8 cellular contexts compared by ENCODE assay signal in genomic region chr19:7928741-7929701, GRCh38. TPM values are rescaled to one million over a fixed set of nuclear protein-coding genes. Genes with fewer than 3 reads are reported as not detected.
DNase-seq lines count a peak whose midpoint lies in the region; ATAC-seq and TF ChIP-seq lines count a peak whose summit lies in the region.

No MANE protein-coding gene starts in this region.

- H4K5ac ChIP-seq in mesendoderm (ENCODE audit: low read length): no peak overlapping the region

- no peak overlapping the region for H3K56ac ChIP-seq in mesendoderm (ENCODE audit: low read length)

- ATAC-seq in activated CD4-positive, CD25-positive, alpha-beta regulatory T cell treated with anti-CD3 and anti-CD28 coated beads, Interleukin-2, amount 50 U/mL, for 24 hours: peak; percentile 27 to 37
- ATAC-seq in GM21528 (IDR thresholded peaks at IDR 0.05; ENCODE audit: low FRiP score, unreplicated experiment): no peak
- no peak for ATAC-seq in HG03521 (IDR thresholded peaks at IDR 0.05; ENCODE audit: unreplicated experiment)

- H4K8ac ChIP-seq in mesendoderm (ENCODE audit: low read depth, low read length): no peak overlapping the region

- no peak overlapping the region for H2AK5ac ChIP-seq in mesendoderm (ENCODE audit: low read length)

- H3K79me2 ChIP-seq in mesendoderm (ENCODE audit: control insufficient read depth, insufficient read depth, low read length): no peaks in the 10 kb centered on the region

- no peaks in the 10 kb centered on the region for H3K79me1 ChIP-seq in mesendoderm (ENCODE audit: low read length)

- H3K27me3 ChIP-seq in mesendoderm (ENCODE audit: insufficient read depth, low read length, poor library complexity) (no peaks in the 10 kb centered on the region), stomach (peaks cover 0 to 12% (median 9%) of the 10 kb centered on the region in 3 donors)

- no peak overlapping the region for H2BK5ac ChIP-seq in mesendoderm (ENCODE audit: low read length)

- H3K9me3 ChIP-seq in stomach: no peaks in the 10 kb centered on the region

- no peak overlapping the region for H3K9ac ChIP-seq in mesendoderm (ENCODE audit: low read length)

- H2BK15ac ChIP-seq in mesendoderm (replicated peaks; ENCODE audit: low read depth): no peak overlapping the region

- no peak overlapping the region for H3K4me2 ChIP-seq in mesendoderm (ENCODE audit: low read length)

- no peak overlapping the region for H3K27ac ChIP-seq in mesendoderm (ENCODE audit: low read depth, low read length)
- peak overlapping the region in 4 of 5 donors; percentile 57 to 89 (median 82) for H3K27ac ChIP-seq in stomach

- DNase-seq in EL (peak; percentile 87), Kasumi-1 (lab: John Stamatoyannopoulos, UW) (peak; percentile 53 to 74), choroid plexus epithelial cell (ENCODE audit: low read depth) (peak; percentile 91), mesendoderm (peak; percentile 91), stomach (no peak)

- TF ChIP-seq CTCF in choroid plexus epithelial cell (conservative IDR thresholded peaks at IDR 0.05; ENCODE audit: low read depth, low read length): peak; percentile 41
- TF ChIP-seq CTCF in stomach (IDR thresholded peaks at IDR 0.05): peak in 1 of 7 experiments; percentile 23

- TF ChIP-seq POLR2A in stomach (IDR thresholded peaks at IDR 0.05): no peak

- no CpG with 5 or more reads among the region's 24 CpGs for WGBS in mesendoderm (ENCODE audit: extremely low coverage, insufficient coverage, low lambda C conversion rate)
- WGBS in stomach, 5 donors: 51 to 69% (median 58%) methylated on average over 18 to 24 of the region's 24 CpGs

- intact Hi-C loops in stomach (cut with DNase I; ENCODE audit: low total_unique reads): loop anchor here (10.0 kb wide), 1 partner anchor 74 kb away; no protein-coding TSS in a partner anchor

- H3K4me3 ChIP-seq in choroid plexus epithelial cell (ENCODE audit: low read depth, low read length) (peak overlapping the region; percentile 24), mesendoderm (ENCODE audit: low read length) (no peak overlapping the region), stomach (no peak overlapping the region)

- no peak for TF ChIP-seq EP300 in stomach (IDR thresholded peaks at IDR 0.05)

- no peak overlapping the region for H3K23ac ChIP-seq in mesendoderm (ENCODE audit: low read length)

- no peaks in the 10 kb centered on the region for H3K4me1 ChIP-seq in mesendoderm (ENCODE audit: control insufficient read depth, low read depth, low read length)
- peaks cover 33 to 75% (median 52%) of the 10 kb centered on the region in 4 donors for H3K4me1 ChIP-seq in stomach

- H2BK120ac ChIP-seq in mesendoderm (ENCODE audit: low read depth, low read length): no peak overlapping the region

- H3K36me3 ChIP-seq in mesendoderm (ENCODE audit: control insufficient read depth, insufficient read depth, low read length) (peaks cover 8% of the 10 kb centered on the region), stomach (peaks cover 33 to 46% (median 43%) of the 10 kb centered on the region in 4 donors)

- H3K18ac ChIP-seq in mesendoderm (ENCODE audit: low read length): no peak overlapping the region

- no peak overlapping the region for H3K4ac ChIP-seq in mesendoderm (ENCODE audit: low read depth, low read length)

RNA-seq across cellular contexts. Expression of gene CTXN1, which starts 3.1 kb away (rescaled TPM):
- 46.4 TPM for polyA plus RNA-seq in mesendoderm (2013, experiment 1 of 2)
- 47.0 TPM for polyA plus RNA-seq in mesendoderm (2013, experiment 2 of 2)
- 10 to 100 TPM in 1 of 5 donors, 1 to 10 TPM in 3, not detected in 1; 1.3 to 58.5 (median 3.8) TPM for total RNA-seq in stomach
- polyA plus RNA-seq in stomach: 1 to 10 TPM in 2 of 3 donors, under 1 TPM in 1; 0.92 to 7.7 (median 1.2) TPM

RNA-seq across cellular contexts. Expression of gene SNAPC2, which starts 8.9 kb away (rescaled TPM):
- 19.2 TPM for polyA plus RNA-seq in mesendoderm (2013, experiment 1 of 2)
- 18.9 TPM for polyA plus RNA-seq in mesendoderm (2013, experiment 2 of 2)
- 10 to 100 TPM in 3 of 5 donors, 1 to 10 TPM in 2; 2.3 to 18.3 (median 12.2) TPM for total RNA-seq in stomach
- polyA plus RNA-seq in stomach: 10 to 100 TPM; 15.0 to 22.8 (median 17.7) TPM

RNA-seq across cellular contexts. Expression of gene TGFBR3L, which starts 14.4 kb away (rescaled TPM):
- 0.69 TPM for polyA plus RNA-seq in mesendoderm (2013, experiment 1 of 2)
- polyA plus RNA-seq in mesendoderm (2013, experiment 2 of 2): 0.69 TPM
- not detected for total RNA-seq in stomach
- polyA plus RNA-seq in stomach: 1 to 10 TPM in 1 of 3 donors, not detected in 2; 1.5 TPM

RNA-seq across cellular contexts. Expression of gene TIMM44, which starts 14.4 kb away (rescaled TPM):
- 97.4 TPM for polyA plus RNA-seq in mesendoderm (2013, experiment 1 of 2)
- 102 TPM for polyA plus RNA-seq in mesendoderm (2013, experiment 2 of 2)
- total RNA-seq in stomach: 100 to 1,000 TPM in 2 of 5 donors, 10 to 100 TPM in 3; 41.0 to 123 (median 88.1) TPM
- polyA plus RNA-seq in stomach: 10 to 100 TPM; 44.6 to 55.9 (median 49.4) TPM

RNA-seq across cellular contexts. Expression of gene MAP2K7, which starts 25.3 kb away (rescaled TPM):
- 27.9 TPM for polyA plus RNA-seq in mesendoderm (2013, experiment 1 of 2)
- 27.3 TPM for polyA plus RNA-seq in mesendoderm (2013, experiment 2 of 2)
- 10 to 100 TPM in 4 of 5 donors, 1 to 10 TPM in 1; 4.1 to 52.2 (median 11.0) TPM for total RNA-seq in stomach
- polyA plus RNA-seq in stomach: 10 to 100 TPM; 13.5 to 27.5 (median 15.9) TPM

Comparison
In these comparisons a context has a peak if more than half of its experiments do, and no peak if none do; other contexts are left out.
1. ATAC-seq: peak in activated CD4-positive, CD25-positive, alpha-beta regulatory T cell treated with anti-CD3 and anti-CD28 coated beads, Interleukin-2, amount 50 U/mL, for 24 hours (2 of 2); none in GM21528 (single experiment) and HG03521 (single experiment).